11 cellular contexts compared by ENCODE assay signal in genomic region chr4:83358410-83358809, GRCh38. TPM values are rescaled to one million over a fixed set of nuclear protein-coding genes. Genes with fewer than 3 reads are reported as not detected.
A peak's percentile ranks its signal among the peaks of the same experiment; 100 is the strongest.
DNase-seq lines count a peak whose midpoint lies in the region; ATAC-seq, FAIRE-seq and TF ChIP-seq lines count a peak whose summit lies in the region.
"Had no signal": no experiment of that assay in that cellular context is flagged by ENCODE, and none has a peak within 500 bp of the region (broad histone marks: within the 10 kb centered on the region; RNA-seq: fewer than 3 reads in every experiment).

No MANE protein-coding gene starts in this region.

- H3K9me1 ChIP-seq in endothelial cell of umbilical vein (replicated peaks; ENCODE audit: control insufficient read depth, extremely low read depth, insufficient read depth, low read length), result no peaks in the 10 kb centered on the region

- ATAC-seq in PC-3, result peak; percentile 48; the same call in 1 of the 2 replicates
- no peak for ATAC-seq in activated CD8-positive, alpha-beta T cell treated with anti-CD3 and anti-CD28 coated beads for 36 hours

- H3K36me3 ChIP-seq in PC-3 (ENCODE audit: low read depth, low read length) (no peaks in the 10 kb centered on the region), endothelial cell of umbilical vein (ENCODE audit: control insufficient read depth in 2 of 2, extremely low read depth in 1 of 2, insufficient read depth in 2 of 2, low read length in 2 of 2) (no peaks in the 10 kb centered on the region), osteoblast (ENCODE audit: insufficient read depth, low read length) (no peaks in the 10 kb centered on the region), colonic mucosa (no peaks in the 10 kb centered on the region)

- H3K27ac ChIP-seq in PC-3 (ENCODE audit: low read length) (peak overlapping the region; percentile 21), endothelial cell of umbilical vein (ENCODE audit: insufficient read depth, low read depth, low read length) (peak overlapping the region; percentile 54), osteoblast (ENCODE audit: low read depth, low read length) (peak overlapping the region; percentile 85), colonic mucosa (no peak overlapping the region)

- H3K9ac ChIP-seq in PC-3 (ENCODE audit: low read length), result no peak overlapping the region
- no peak overlapping the region for H3K9ac ChIP-seq in endothelial cell of umbilical vein (replicated peaks; ENCODE audit: extremely low read depth, insufficient read depth, low read length)
- H3K9ac ChIP-seq in colonic mucosa (ENCODE audit: low read depth in 2 of 2, low read length in 2 of 2), result no peak overlapping the region

- POLR2A ChIA-PET in PC-3 (lab: Charles Lee; ENCODE audit: unreplicated experiment) (no interaction called here), endothelial cell of umbilical vein (lab: Charles Lee) (no interaction called here)
- POLR2A ChIA-PET in activated CD8-positive, alpha-beta T cell treated with anti-CD3 and anti-CD28 coated beads for 36 hours (lab: Charles Lee), result interaction anchor here (0.8 to 1.2 kb wide), 2 partner anchors 14 to 127 kb away, joined by 3 read pairs; partner anchors contain the start of gene ABRAXAS1

- peak; percentile 47 for DNase-seq in Daoy (ENCODE audit: low read depth)
- peak; percentile 66 for DNase-seq in PC-3
- DNase-seq in endothelial cell of umbilical vein (ENCODE audit: low read depth, low spot score), result peak; percentile 53
- DNase-seq in osteoblast (ENCODE audit: insufficient read length, low spot score, missing footprints), result peak; percentile 37
- no peak for DNase-seq in activated CD8-positive, alpha-beta T cell treated with anti-CD3 and anti-CD28 coated beads for 36 hours
- no peak for DNase-seq in colonic mucosa
- no peak for DNase-seq in GM13976 (ENCODE audit: low spot score)
- no peak for DNase-seq in central memory CD4-positive, alpha-beta T cell
- DNase-seq: NCI-H1436; stimulated activated CD4-positive, alpha-beta T cell treated with anti-CD3 and anti-CD28 coated beads, Interleukin-4, amount 100 ng/mL, for 1 hour; T1000 had no signal

- no peaks in the 10 kb centered on the region for H3K36me3 Mint-ChIP-seq in activated CD8-positive, alpha-beta T cell treated with anti-CD3 and anti-CD28 coated beads for 36 hours (ENCODE audit: low read depth)

- CTCF ChIA-PET in PC-3 (lab: Charles Lee) (no interaction called here), endothelial cell of umbilical vein (lab: Charles Lee) (interaction anchor here (1.5 to 2.5 kb wide), 4 partner anchors 10 to 132 kb away, joined by 4 to 13 read pairs (median 6); partner anchors contain the start of gene COQ2)
- CTCF ChIA-PET in activated CD8-positive, alpha-beta T cell treated with anti-CD3 and anti-CD28 coated beads for 36 hours (lab: Charles Lee), result interaction anchor here (1.2 to 3.5 kb wide), 2 partner anchors 75 to 97 kb away, joined by 3 to 15 read pairs; partner anchors contain the start of genes HELQ and MRPS18C

- H3K27me3 Mint-ChIP-seq in activated CD8-positive, alpha-beta T cell treated with anti-CD3 and anti-CD28 coated beads for 36 hours, result no peaks in the 10 kb centered on the region

- TF ChIP-seq CTCF in PC-3 (conservative IDR thresholded peaks at IDR 0.05; ENCODE audit: low read depth, low read length) (no peak), endothelial cell of umbilical vein (IDR thresholded peaks at IDR 0.05; ENCODE audit: extremely low read depth in 1 of 2, insufficient read depth in 1 of 2, low read depth in 1 of 2, low read length in 2 of 2) (no peak), osteoblast (IDR thresholded peaks at IDR 0.05; ENCODE audit: extremely low read depth, low read depth, low read length) (no peak), colonic mucosa (IDR thresholded peaks at IDR 0.05) (no peak), GM13976 (IDR thresholded peaks at IDR 0.05; ENCODE audit: borderline replicate concordance, control extremely low read depth, extremely low read depth, insufficient read depth, missing control alignments) (no peak)
- no peak for TF ChIP-seq CTCF in activated CD8-positive, alpha-beta T cell treated with anti-CD3 and anti-CD28 coated beads for 36 hours (IDR thresholded peaks at IDR 0.05)

- H3K4me3 ChIP-seq in PC-3 (ENCODE audit: low read length) (no peak overlapping the region), endothelial cell of umbilical vein (replicated peaks in 1 of 3; ENCODE audit: insufficient read depth in 1 of 3, low read depth in 1 of 3, low read length in 3 of 3) (no peak overlapping the region), osteoblast (ENCODE audit: insufficient read depth, low read length) (no peak overlapping the region), colonic mucosa (no peak overlapping the region)

- no TSS peak for BruUV-seq in PC-3 (replicated peaks; lab: Mats Ljungman, UMichigan)
- BruUV-seq in endothelial cell of umbilical vein (replicated peaks; lab: Mats Ljungman, UMichigan), result no TSS peak

- dilution Hi-C loops in endothelial cell of umbilical vein (cut with MboI; ENCODE audit: extremely low pct_ligation_motif_present, low sequenced_read_pairs), result no loop called here

- H3K27ac Mint-ChIP-seq in activated CD8-positive, alpha-beta T cell treated with anti-CD3 and anti-CD28 coated beads for 36 hours, result no peak overlapping the region

- H4K20me1 ChIP-seq in PC-3 (ENCODE audit: low read length) (no peaks in the 10 kb centered on the region), endothelial cell of umbilical vein (replicated peaks; ENCODE audit: control insufficient read depth, extremely low read depth, insufficient read depth, low read length) (no peaks in the 10 kb centered on the region), osteoblast (ENCODE audit: insufficient read depth, low read length) (no peaks in the 10 kb centered on the region)

- H3K4me1 ChIP-seq in PC-3 (ENCODE audit: insufficient read depth, low read length) (peaks cover 25% of the 10 kb centered on the region), endothelial cell of umbilical vein (ENCODE audit: control insufficient read depth, extremely low read depth, insufficient read depth, low read length) (peaks cover 27% of the 10 kb centered on the region), osteoblast (ENCODE audit: insufficient read depth, low read length) (peaks cover 22% of the 10 kb centered on the region), colonic mucosa (no peaks in the 10 kb centered on the region)

- intact Hi-C loops in PC-3 (cut with micrococcal nuclease), result no loop called here
- intact Hi-C loops in endothelial cell of umbilical vein (cut with micrococcal nuclease), result loop anchor here (5.0 kb wide), 1 partner anchor 274 kb away; no protein-coding TSS in a partner anchor
- intact Hi-C loops in activated CD8-positive, alpha-beta T cell treated with anti-CD3 and anti-CD28 coated beads for 36 hours (cut with micrococcal nuclease), result loop anchor here (5.0 kb wide), 1 partner anchor 99 kb away; the partner anchor contains the start of genes HELQ and MRPS18C
- intact Hi-C loops in colonic mucosa (cut with DNase I), result no loop called here

- no peaks in the 10 kb centered on the region for H3K9me3 ChIP-seq in PC-3 (ENCODE audit: low read length)
- H3K9me3 ChIP-seq in endothelial cell of umbilical vein (replicated peaks; ENCODE audit: control insufficient read depth, insufficient read depth, low read length), result no peaks in the 10 kb centered on the region
- no peaks in the 10 kb centered on the region for H3K9me3 ChIP-seq in osteoblast (ENCODE audit: low read depth, low read length)
- no peaks in the 10 kb centered on the region for H3K9me3 ChIP-seq in colonic mucosa

- no peaks in the 10 kb centered on the region for H3K27me3 ChIP-seq in PC-3 (ENCODE audit: low read length)
- H3K27me3 ChIP-seq in endothelial cell of umbilical vein (ENCODE audit: control insufficient read depth in 2 of 2, insufficient read depth in 2 of 2, low read length in 2 of 2), result no peaks in the 10 kb centered on the region
- H3K27me3 ChIP-seq in osteoblast (ENCODE audit: insufficient read depth, low read length), result no peaks in the 10 kb centered on the region
- H3K27me3 ChIP-seq in colonic mucosa, result no peaks in the 10 kb centered on the region

- peak; percentile 18 for FAIRE-seq in endothelial cell of umbilical vein (lab: Jason Lieb, UNC)

- in situ Hi-C loops in GM13976 (cut with MboI; ENCODE audit: low sequenced_read_pairs, unreplicated experiment), result no loop called here

- H3K4me3 Mint-ChIP-seq in activated CD8-positive, alpha-beta T cell treated with anti-CD3 and anti-CD28 coated beads for 36 hours, result no peak overlapping the region

- H3K79me2 ChIP-seq in PC-3 (ENCODE audit: low read length) (no peaks in the 10 kb centered on the region), endothelial cell of umbilical vein (ENCODE audit: control insufficient read depth, insufficient read depth, low read length) (no peaks in the 10 kb centered on the region), osteoblast (ENCODE audit: insufficient read depth, low read length) (no peaks in the 10 kb centered on the region)

- H2AFZ ChIP-seq in PC-3 (ENCODE audit: low read length), result no peak overlapping the region
- H2AFZ ChIP-seq in endothelial cell of umbilical vein (ENCODE audit: low read depth, low read length), result peak overlapping the region; percentile 38
- H2AFZ ChIP-seq in osteoblast (ENCODE audit: low read length), result no peak overlapping the region

- no peak for TF ChIP-seq POLR2A in endothelial cell of umbilical vein (IDR thresholded peaks at IDR 0.05; ENCODE audit: low read depth, low read length)

- peaks cover 11% of the 10 kb centered on the region for H3K9me3 Mint-ChIP-seq in activated CD8-positive, alpha-beta T cell treated with anti-CD3 and anti-CD28 coated beads for 36 hours

- H3K4me1 Mint-ChIP-seq in activated CD8-positive, alpha-beta T cell treated with anti-CD3 and anti-CD28 coated beads for 36 hours (ENCODE audit: low read depth), result peaks cover 22% of the 10 kb centered on the region

- peak overlapping the region; percentile 15; the same call in 1 of the 2 replicates for H3K4me2 ChIP-seq in PC-3 (ENCODE audit: low read length)
- peak overlapping the region; percentile 46 for H3K4me2 ChIP-seq in endothelial cell of umbilical vein (ENCODE audit: insufficient read depth, low read length)
- H3K4me2 ChIP-seq in osteoblast (ENCODE audit: insufficient read depth, low read length), result peak overlapping the region; percentile 8

- H3K9me2 ChIP-seq in PC-3 (replicated peaks; ENCODE audit: low read length), result no peaks in the 10 kb centered on the region

- H3F3A ChIP-seq in PC-3 (ENCODE audit: low read length, unreplicated experiment), result peaks cover 7% of the 10 kb centered on the region

RNA-seq across cellular contexts. Expression of gene HPSE, which starts 23.8 kb away (rescaled TPM):
- 2.1 and 4.4 TPM in 2 replicates for total RNA-seq in Daoy (2014; rRNA removed; shearing (Covaris generic))
- total RNA-seq in PC-3 (2014; rRNA removed) (4.2 and 9.1 TPM in 2 replicates), endothelial cell of umbilical vein (6.6 and 7.0 TPM in 2 replicates), osteoblast (0.29 and 0.36 TPM in 2 replicates), colonic mucosa (10 to 100 TPM; 11.7 to 16.7 TPM)
- polyA plus RNA-seq in endothelial cell of umbilical vein, result 3.5 and 3.7 TPM in 2 replicates
- 2.7 and 3.2 TPM in 2 replicates for polyA plus RNA-seq in endothelial cell of umbilical vein (2011; cell fraction: cytosol; rRNA removed)
- polyA plus RNA-seq in endothelial cell of umbilical vein (2011; cell fraction: nucleus; rRNA removed), result 2.5 and 3.2 TPM in 2 replicates
- polyA plus RNA-seq in endothelial cell of umbilical vein (2012), result 2.4 and 9.4 TPM in 2 replicates
- 4.1 and 4.4 TPM in 2 replicates for polyA minus RNA-seq in endothelial cell of umbilical vein
- polyA minus RNA-seq in endothelial cell of umbilical vein (2011; cell fraction: cytosol; rRNA and poly(A)+ RNA removed), result 1.9 TPM
- polyA minus RNA-seq in endothelial cell of umbilical vein (2011; cell fraction: nucleus; rRNA and poly(A)+ RNA removed), result 1.3 and 2.0 TPM in 2 replicates
- 1 to 10 TPM; 5.5 to 6.0 TPM for total RNA-seq in activated CD8-positive, alpha-beta T cell treated with anti-CD3 and anti-CD28 coated beads for 36 hours

Comparison
In these comparisons a context has a peak if more than half of its experiments do, and no peak if none do; other contexts are left out.
1. DNase-seq: peak in Daoy (single experiment), PC-3 (single experiment), endothelial cell of umbilical vein (single experiment) and osteoblast (single experiment); none in activated CD8-positive, alpha-beta T cell treated with anti-CD3 and anti-CD28 coated beads for 36 hours (single experiment), colonic mucosa (single experiment), GM13976 (single experiment) and central memory CD4-positive, alpha-beta T cell (single experiment).
2. intact Hi-C loops: an anchor here in endothelial cell of umbilical vein (5.0 kb wide) and activated CD8-positive, alpha-beta T cell treated with anti-CD3 and anti-CD28 coated beads for 36 hours (5.0 kb wide); none called in PC-3 and colonic mucosa.
3. Peak in every context shown above with its lines, with median percentiles within 50 percentile points of each other: H3K4me2 ChIP-seq.